ENCODE assay signal across 16 cellular contexts in genomic region chr2:44277541-44277940, GRCh38. TPM values are rescaled to one million over a fixed set of nuclear protein-coding genes. Genes with fewer than 3 reads are reported as not detected.
"Had no signal": no experiment of that assay in that cellular context is flagged by ENCODE, and none has a peak within 500 bp of the region (broad histone marks: within the 10 kb centered on the region; RNA-seq: fewer than 3 reads in every experiment).

No MANE protein-coding gene starts in this region.

- H3K4me2 ChIP-seq: smooth muscle cell had no signal

- H3K27me3 ChIP-seq: brain microvascular endothelial cell, ovary had no signal

- DNase-seq: activated CD4-positive, alpha-beta T cell treated with anti-CD3 and anti-CD28 coated beads, Interleukin-2, amount 10 ng/mL, durations not matched to agents 7 days and 5 days; activated CD4-positive, CD25-positive, alpha-beta regulatory T cell; activated effector memory CD4-positive, alpha-beta T cell treated with Interleukin-2 at 50 U/mL for 16 hours; activated T-cell treated with anti-CD3 and anti-CD28 coated beads, Interleukin-2, amount 50 U/mL, for 1 hour; amygdala; brain microvascular endothelial cell; dermis blood vessel endothelial cell; endodermal cell; glutamatergic neuron; ovary; trophoblast cell had no signal

- H3K9me3 ChIP-seq: ovary had no signal

- ATAC-seq: activated naive CD4-positive, alpha-beta T cell treated with anti-CD3 and anti-CD28 coated beads, Interleukin-2, amount 50 U/mL, for 72 hours; left lobe of liver; SK-N-SH treated with all-trans-retinoic acid at 6 μM for 48 hours had no signal

- H3K27ac ChIP-seq: brain microvascular endothelial cell, ovary had no signal

- H3K36me3 ChIP-seq: brain microvascular endothelial cell, ovary had no signal

- H3K4me3 ChIP-seq: ovary, smooth muscle cell had no signal

RNA-seq across cellular contexts. Expression of gene SLC3A1, which starts 2.3 kb away (rescaled TPM):
- total RNA-seq: neural crest cell, smooth muscle cell had no signal
